ENCODE assay signal across 26 cellular contexts in genomic region chr1:194931166-194931565, GRCh38.
A peak's percentile ranks its signal among the peaks of the same experiment; 100 is the strongest.
DNase-seq lines count a peak whose midpoint lies in the region; ATAC-seq, FAIRE-seq and TF ChIP-seq lines count a peak whose summit lies in the region.
"Had no signal": no experiment of that assay in that cellular context is flagged by ENCODE, and none has a peak within 500 bp of the region (broad histone marks: within the 10 kb centered on the region; RNA-seq: fewer than 3 reads in every experiment).

No MANE protein-coding gene starts in this region.

- H3K27me3 ChIP-seq in HepG2 (ENCODE audit: control insufficient read depth in 1 of 2, insufficient read depth in 2 of 2, low read length in 2 of 2) (no peaks in the 10 kb centered on the region), right lobe of liver (no peaks in the 10 kb centered on the region), H1 (replicated peaks in 1 of 4; ENCODE audit: control insufficient read depth in 3 of 4, extremely low read depth in 1 of 4, insufficient read depth in 3 of 4, low read length in 3 of 4) (no peaks in the 10 kb centered on the region), left lung (no peaks in the 10 kb centered on the region)

- no peak overlapping the region for H2BK120ac ChIP-seq in H1 (replicated peaks; ENCODE audit: low read depth, low read length)

- H4K91ac ChIP-seq in H1 (replicated peaks; ENCODE audit: insufficient read length, low read length) = no peak overlapping the region

- POLR2A ChIA-PET in HepG2 (lab: Yijun Ruan, JAX) = no interaction called here
- POLR2A ChIA-PET in H1 (lab: Charles Lee; ENCODE audit: partially characterized antibody) = no interaction called here

- no peak overlapping the region for H2BK20ac ChIP-seq in H1 (ENCODE audit: low read length)

- no peak overlapping the region for H3K4me3 Mint-ChIP-seq in immature natural killer cell
- H3K4me3 Mint-ChIP-seq: B cell; CD8-positive, alpha-beta T cell had no signal

- intact Hi-C loops in HepG2 (cut with micrococcal nuclease; ENCODE audit: unreplicated experiment) (no loop called here), right lobe of liver (cut with DNase I) (no loop called here), left lung (cut with DNase I) (no loop called here)

- in situ Hi-C loops in HepG2 (cut with HindIII; ENCODE audit: extremely low pct_ligation_motif_present, low pct_unique_long_range_greater_than_20kb) = no loop called here

- TF ChIP-seq RAD21 in HepG2 (CRISPR knock-in tag; IDR thresholded peaks at IDR 0.05) = no peak
- TF ChIP-seq RAD21 in H1 (IDR thresholded peaks at IDR 0.05 in 1 of 2, conservative IDR thresholded peaks at IDR 0.05 in 1 of 2; ENCODE audit: low read depth in 2 of 2, low read length in 2 of 2) = no peak

- H2BK5ac ChIP-seq in H1 (ENCODE audit: low read depth, low read length) = no peak overlapping the region

- no peak overlapping the region for H2BK15ac ChIP-seq in H1 (ENCODE audit: low read length)

- 13% methylated on average over 1 of the region's 1 CpG for WGBS in HepG2 (ENCODE audit: low lambda C conversion rate)
- WGBS in right lobe of liver (ENCODE audit: insufficient coverage, low coverage, low lambda C conversion rate, missing lambda C conversion rate) = 20% methylated on average over 1 of the region's 1 CpG
- WGBS in H1 (ENCODE audit: extremely low coverage in 1 of 2, insufficient coverage in 1 of 2, insufficient read length in 1 of 2, insufficient replicate concordance in 2 of 2, low coverage in 1 of 2, low lambda C conversion rate in 2 of 2, missing lambda C conversion rate in 1 of 2), 2 experiments = 88% methylated on average over 1 of the region's 1 CpG; no CpG with 5 or more reads in 1 of the 2 experiments

- no peak overlapping the region for H3K18ac ChIP-seq in H1 (ENCODE audit: extremely low read depth, low read length)

- no peaks in the 10 kb centered on the region for H3K79me1 ChIP-seq in H1 (ENCODE audit: low read depth, low read length)

- H3K27me3 Mint-ChIP-seq in immature natural killer cell (ENCODE audit: low read depth in 3 of 3) = no peaks in the 10 kb centered on the region
- H3K27me3 Mint-ChIP-seq: B cell had no signal

- no peak overlapping the region for H3K27ac Mint-ChIP-seq in immature natural killer cell
- H3K27ac Mint-ChIP-seq: B cell; CD8-positive, alpha-beta T cell had no signal

- no peaks in the 10 kb centered on the region for H3K23me2 ChIP-seq in H1 (ENCODE audit: low read depth, low read length)

- no peak for TF ChIP-seq CTCF in HepG2 (CRISPR knock-in tag; IDR thresholded peaks at IDR 0.05)
- TF ChIP-seq CTCF in right lobe of liver (IDR thresholded peaks at IDR 0.05) = no peak
- TF ChIP-seq CTCF in H1 (IDR thresholded peaks at IDR 0.05; ENCODE audit: control extremely low read depth in 1 of 3, insufficient read depth in 1 of 3, low read depth in 1 of 3, low read length in 3 of 3) = no peak
- no peak for TF ChIP-seq CTCF in left lung (IDR thresholded peaks at IDR 0.05)

- H3K4ac ChIP-seq in H1 (replicated peaks; ENCODE audit: insufficient read length, low read depth, low read length) = no peak overlapping the region

- H4K8ac ChIP-seq in H1 (ENCODE audit: extremely low read depth, insufficient read depth, low read length) = no peak overlapping the region

- no peaks in the 10 kb centered on the region for H3K36me3 Mint-ChIP-seq in immature natural killer cell
- H3K36me3 Mint-ChIP-seq: CD8-positive, alpha-beta T cell had no signal

- H3K4me2 ChIP-seq in HepG2 (ENCODE audit: low read depth, low read length) (no peak overlapping the region), H1 (ENCODE audit: insufficient read depth in 1 of 2, low read depth in 2 of 2, low read length in 2 of 2) (no peak overlapping the region)
- H3K4me2 ChIP-seq: A549 had no signal

- no peak for DNase-seq in HepG2 (ENCODE audit: low spot score)
- DNase-seq in right lobe of liver = no peak
- DNase-seq in NCI-H226 = peak; percentile 39
- DNase-seq in H1 (ENCODE audit: low read depth in 1 of 2, low spot score in 2 of 2) = no peak
- DNase-seq in left lung = no peak
- no peak for DNase-seq in immature natural killer cell
- DNase-seq in SK-N-DZ (ENCODE audit: low spot score) = no peak
- DNase-seq: Caco-2; CD8-positive, alpha-beta T cell; DMS 273 treated with DMSO at 0.1 percent for 48 hours; DMS79; GF-D8; KBM-7; MM.1S; NCI-H2029; NCI-H524; NCI-H748 treated with DMSO at 0.1 percent for 48 hours; NK-92 treated with Interleukin-12 subunit alpha and Interleukin-12 subunit beta, amount 100 ng/mL, for 24 hours; Right ventricle myocardium superior; RPMI8226; T-helper 1 cell had no signal

- H3K9me3 ChIP-seq in HepG2 (ENCODE audit: low read length) (peaks cover 7% of the 10 kb centered on the region; the same call in 1 of the 2 replicates), right lobe of liver (no peaks in the 10 kb centered on the region), H1 (ENCODE audit: insufficient read depth in 2 of 2, low read depth in 1 of 2, low read length in 1 of 2) (no peaks in the 10 kb centered on the region), left lung (no peaks in the 10 kb centered on the region)
- H3K9me3 ChIP-seq: A549, Caco-2 had no signal

- H2AFZ ChIP-seq in HepG2 (ENCODE audit: low read length) (no peak overlapping the region), H1 (ENCODE audit: low read length) (no peak overlapping the region)

- TF ChIP-seq EP300 in HepG2 (IDR thresholded peaks at IDR 0.05; ENCODE audit: low read depth in 2 of 2, low read length in 2 of 2) = no peak
- no peak for TF ChIP-seq EP300 in HepG2 (CRISPR knock-in tag; IDR thresholded peaks at IDR 0.05; ENCODE audit: borderline replicate concordance)
- TF ChIP-seq EP300 in H1 (IDR thresholded peaks at IDR 0.05; ENCODE audit: borderline replicate concordance in 1 of 2, low read depth in 2 of 2, low read length in 2 of 2) = no peak

- no peak overlapping the region for H3K27ac ChIP-seq in HepG2 (ENCODE audit: extremely low read length, insufficient read depth, low read length)
- H3K27ac ChIP-seq in right lobe of liver = no peak overlapping the region
- no peak overlapping the region for H3K27ac ChIP-seq in H1 (ENCODE audit: low read depth, low read length)
- H3K27ac ChIP-seq in left lung = no peak overlapping the region
- H3K27ac ChIP-seq: A549, C4-2B, HL-60 had no signal

- no peak overlapping the region for H2AK5ac ChIP-seq in H1 (ENCODE audit: low read depth, low read length)

- H3K56ac ChIP-seq in H1 (replicated peaks; ENCODE audit: insufficient read length, low read depth, low read length) = no peak overlapping the region

- H3K4me1 ChIP-seq in HepG2 (ENCODE audit: insufficient read depth, low read length) (no peaks in the 10 kb centered on the region), right lobe of liver (no peaks in the 10 kb centered on the region), H1 (replicated peaks in 1 of 4; ENCODE audit: control insufficient read depth in 3 of 4, insufficient read depth in 4 of 4, low read length in 3 of 4) (no peaks in the 10 kb centered on the region), left lung (no peaks in the 10 kb centered on the region)
- H3K4me1 ChIP-seq: A549, Caco-2 had no signal

- no peaks in the 10 kb centered on the region for H3K36me3 ChIP-seq in HepG2 (replicated peaks in 1 of 2; ENCODE audit: control insufficient read depth in 1 of 2, insufficient read depth in 2 of 2, low read length in 2 of 2)
- H3K36me3 ChIP-seq in right lobe of liver = no peaks in the 10 kb centered on the region
- H3K36me3 ChIP-seq in H1 (ENCODE audit: control insufficient read depth in 2 of 4, insufficient read depth in 4 of 4, low read length in 3 of 4) = no peaks in the 10 kb centered on the region
- no peaks in the 10 kb centered on the region for H3K36me3 ChIP-seq in left lung

- TF ChIP-seq POLR2A in HepG2 (IDR thresholded peaks at IDR 0.05; ENCODE audit: insufficient read depth in 1 of 2, low read depth in 2 of 2, low read length in 2 of 2) = no peak
- TF ChIP-seq POLR2A in right lobe of liver (IDR thresholded peaks at IDR 0.05) = no peak
- no peak for TF ChIP-seq POLR2A in H1 (IDR thresholded peaks at IDR 0.05; ENCODE audit: control extremely low read depth in 1 of 2, low read depth in 2 of 2, low read length in 2 of 2)

- H3K14ac ChIP-seq in H1 (ENCODE audit: insufficient read length) = no peak overlapping the region

- BruUV-seq in HepG2 (replicated peaks; lab: Mats Ljungman, UMichigan) = no TSS peak

- H3K9ac ChIP-seq in HepG2 (ENCODE audit: insufficient read depth, low read depth, low read length) = no peak overlapping the region
- no peak overlapping the region for H3K9ac ChIP-seq in H1 (replicated peaks in 1 of 4; ENCODE audit: extremely low read depth in 1 of 4, low read depth in 3 of 4, low read length in 3 of 4)

- CTCF ChIA-PET in HepG2 (lab: Yijun Ruan, JAX; ENCODE audit: low intra/inter-chr PET ratio, low total read pairs) = no interaction called here
- CTCF ChIA-PET in H1 (lab: Charles Lee; ENCODE audit: partially characterized antibody) = interaction anchor here (1.1 kb wide), 1 partner anchor 181 kb away, joined by 3 read pairs; no protein-coding TSS in a partner anchor

- H3K4me3 ChIP-seq in HepG2 (replicated peaks in 1 of 3; ENCODE audit: insufficient read depth in 1 of 3, low read depth in 2 of 3, low read length in 3 of 3) = no peak overlapping the region
- H3K4me3 ChIP-seq in right lobe of liver = no peak overlapping the region
- no peak overlapping the region for H3K4me3 ChIP-seq in H1 (ENCODE audit: extremely low read depth in 1 of 4, insufficient read depth in 2 of 4, low read depth in 3 of 4, low read length in 4 of 4)
- H3K4me3 ChIP-seq in left lung = no peak overlapping the region
- H3K4me3 ChIP-seq: A549 had no signal

- peaks cover 0 to 23% (median 12%) of the 10 kb centered on the region in 6 donors for H3K9me3 Mint-ChIP-seq in immature natural killer cell

- H3K4me1 Mint-ChIP-seq in immature natural killer cell = no peaks in the 10 kb centered on the region
- H3K4me1 Mint-ChIP-seq: B cell had no signal

- ATAC-seq in HepG2 (no peak), right lobe of liver (no peak), left lung (no peak)
- ATAC-seq: A549; CD8-positive, alpha-beta T cell had no signal

- no peak overlapping the region for H4K5ac ChIP-seq in H1 (ENCODE audit: insufficient read length, low read depth, low read length)

- H2BK12ac ChIP-seq in H1 (ENCODE audit: low read depth, low read length) = no peak overlapping the region

- H4K20me1 ChIP-seq in HepG2 (ENCODE audit: insufficient read depth, low read length) = no peaks in the 10 kb centered on the region
- H4K20me1 ChIP-seq in H1 (replicated peaks in 1 of 2; ENCODE audit: control insufficient read depth in 1 of 2, insufficient read depth in 2 of 2, low read length in 2 of 2) = no peaks in the 10 kb centered on the region

- H3K23ac ChIP-seq in H1 (ENCODE audit: insufficient read length) = no peak overlapping the region

- FAIRE-seq in HepG2 (lab: Jason Lieb, UNC) (no peak), H1 (lab: Jason Lieb, UNC) (no peak)
- FAIRE-seq: A549, GM12891 had no signal

- H3K79me2 ChIP-seq in HepG2 (ENCODE audit: insufficient read depth, low read length) (no peaks in the 10 kb centered on the region), H1 (ENCODE audit: control insufficient read depth in 1 of 2, insufficient read depth in 2 of 2, low read length in 2 of 2) (no peaks in the 10 kb centered on the region)

TF ChIP-seq in HepG2, 621 proteins besides CTCF, POLR2A, EP300 and RAD21 (continues in another document):
- no peak for TF ChIP-seq NFIC (IDR thresholded peaks at IDR 0.05; ENCODE audit: low read length)

TF ChIP-seq in H1, 55 proteins besides CTCF, POLR2A, EP300 and RAD21 (continues in another document):
- no peak for TF ChIP-seq TAF1 (IDR thresholded peaks at IDR 0.05; ENCODE audit: low read depth, low read length)
- no peak for TF ChIP-seq FOSL1 (IDR thresholded peaks at IDR 0.05; ENCODE audit: insufficient read depth, low read depth, low read length)

Comparison
In these comparisons a context has a peak if more than half of its experiments do, and no peak if none do; other contexts are left out.
1. Of the 41 proteins assayed by ChIP-seq in both HepG2 and H1: peak only in HepG2: none; only in H1: none; in both: CEBPB; in neither: 40.